In the genomic region with DNA sequence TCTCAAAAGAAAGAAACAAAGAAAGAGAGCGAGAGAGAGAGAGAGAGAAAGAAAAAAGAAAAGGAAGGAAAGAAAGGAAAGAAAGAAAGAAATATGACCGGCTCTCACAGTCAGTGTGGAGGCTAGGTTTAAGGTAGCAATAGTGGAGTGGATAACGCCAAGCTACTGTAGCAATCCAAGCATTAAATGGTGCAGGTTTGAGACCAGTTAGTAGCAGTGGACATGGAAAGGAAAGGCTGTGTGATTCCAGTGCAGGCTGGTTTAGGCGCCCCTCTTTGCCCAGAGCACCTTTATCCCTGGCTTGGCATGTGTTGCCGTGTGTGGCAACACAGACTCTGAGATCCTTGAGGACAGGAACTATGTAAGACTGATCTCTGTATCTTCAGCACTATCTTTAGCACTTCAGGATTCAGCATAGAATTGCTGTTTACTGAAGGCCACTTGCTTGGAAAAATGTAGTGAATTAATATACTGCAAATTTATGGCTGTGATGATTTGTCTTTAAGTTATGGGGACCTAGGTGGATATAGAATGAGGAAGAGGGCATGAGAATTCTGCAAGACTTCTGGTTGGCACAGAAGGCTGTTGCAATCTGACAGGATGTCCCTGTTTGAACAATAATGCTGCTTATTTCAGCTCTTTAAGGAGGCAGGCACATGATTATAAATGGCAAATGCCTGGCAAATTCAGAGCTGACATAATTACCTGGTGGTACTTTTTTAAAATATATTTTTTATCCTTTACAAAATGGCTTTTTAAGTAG, we compare ENCODE assay signal across 23 cellular contexts. TPM values are rescaled to one million over a fixed set of nuclear protein-coding genes. Genes with fewer than 3 reads are reported as not detected.
DNase-seq lines count a peak whose midpoint lies in the region; ATAC-seq and TF ChIP-seq lines count a peak whose summit lies in the region.
"Had no signal": no experiment of that assay in that cellular context is flagged by ENCODE, and none has a peak within 500 bp of the region (broad histone marks: within the 10 kb centered on the region; RNA-seq: fewer than 3 reads in every experiment).

No MANE protein-coding gene starts in this region.

- TF ChIP-seq CTCF in MCF 10A (IDR thresholded peaks at IDR 0.05; ENCODE audit: unreplicated experiment) (no peak), mammary epithelial cell (conservative IDR thresholded peaks at IDR 0.05 in 1 of 2, IDR thresholded peaks at IDR 0.05 in 1 of 2; ENCODE audit: extremely low read depth in 1 of 2, insufficient read depth in 1 of 2, low read depth in 1 of 2, low read length in 2 of 2) (no peak), Panc1 (IDR thresholded peaks at IDR 0.05) (no peak), spleen (IDR thresholded peaks at IDR 0.05 in 8 of 11, conservative IDR thresholded peaks at IDR 0.05 in 3 of 11) (no peak)

- H3K4me3 Mint-ChIP-seq in MCF 10A (ENCODE audit: unreplicated experiment): no peak overlapping the region
- H3K4me3 Mint-ChIP-seq: activated CD4-positive, alpha-beta T cell treated with anti-CD3 and anti-CD28 coated beads, Interleukin-2, amount 10 ng/mL, durations not matched to agents 7 days and 5 days; activated naive CD8-positive, alpha-beta T cell; activated T-helper 17 cell treated with anti-CD3 and anti-CD28 coated beads, Interleukin-2, amount 50 U/mL, for 72 hours; B cell; brain; T-helper 17 cell had no signal

- POLR2A ChIA-PET in MCF 10A (lab: Yijun Ruan, JAX): interaction anchor here (0.6 to 1.1 kb wide), 2 partner anchors 106 to 1157 kb away, joined by 3 to 5 read pairs; no protein-coding TSS in a partner anchor
- POLR2A ChIA-PET in Panc1 (lab: Charles Lee): interaction anchor here (0.6 kb wide), 1 partner anchor 15 kb away, joined by 3 read pairs; no protein-coding TSS in a partner anchor

- DNase-seq in MCF 10A (ENCODE audit: unreplicated experiment) (peak; percentile 30), mammary epithelial cell (no peak), Panc1 (ENCODE audit: low read depth, low spot score) (no peak), foreskin melanocyte (peak; percentile 35), spleen (no peak), GOT3 (lab: John Stamatoyannopoulos, UW) (no peak), erythroblast (lab: John Stamatoyannopoulos, UW) (no peak)
- DNase-seq: activated CD4-positive, alpha-beta T cell treated with anti-CD3 and anti-CD28 coated beads, Interleukin-2, amount 10 ng/mL, durations not matched to agents 7 days and 5 days; glutamatergic neuron; KBM-7; NCI-H2081 treated with DMSO at 0.1 percent for 48 hours; NCI-H446; NK-92 treated with Interleukin-12 subunit alpha and Interleukin-12 subunit beta, amount 100 ng/mL, for 24 hours; T-helper 17 cell had no signal

- peaks cover 7% of the 10 kb centered on the region for H3K4me1 Mint-ChIP-seq in MCF 10A (ENCODE audit: insufficient read depth, unreplicated experiment)
- H3K4me1 Mint-ChIP-seq: activated CD4-positive, alpha-beta T cell treated with anti-CD3 and anti-CD28 coated beads, Interleukin-2, amount 10 ng/mL, durations not matched to agents 7 days and 5 days; activated T-helper 17 cell treated with anti-CD3 and anti-CD28 coated beads, Interleukin-2, amount 50 U/mL, for 72 hours; B cell had no signal

- no peak overlapping the region for H2AFZ ChIP-seq in mammary epithelial cell (ENCODE audit: low read depth, low read length)

- BruUV-seq in MCF 10A (replicated peaks; lab: Mats Ljungman, UMichigan) (no TSS peak), mammary epithelial cell (replicated peaks; lab: Mats Ljungman, UMichigan) (no TSS peak), Panc1 (replicated peaks; lab: Mats Ljungman, UMichigan) (no TSS peak)

- H3K79me2 ChIP-seq in mammary epithelial cell (ENCODE audit: insufficient read depth, low read length): no peaks in the 10 kb centered on the region

- 69% methylated on average over 5 of the region's 5 CpGs for WGBS in mammary epithelial cell (ENCODE audit: low coverage, missing lambda C conversion rate)
- WGBS in spleen, 5 donors: 50 to 76% (median 66%) methylated on average over 5 of the region's 5 CpGs

- in situ Hi-C loops in mammary epithelial cell (cut with MboI; ENCODE audit: low sequenced_read_pairs in 2 of 2): no loop called here
- in situ Hi-C loops in Panc1 (cut with HindIII; ENCODE audit: low pct_unique_long_range_greater_than_20kb, low sequenced_read_pairs): no loop called here

- ATAC-seq in Panc1: peak; percentile 70
- ATAC-seq in GM19397 (IDR thresholded peaks at IDR 0.05; ENCODE audit: unreplicated experiment): no peak
- ATAC-seq: activated T-helper 17 cell treated with anti-CD3 and anti-CD28 coated beads, Interleukin-2, amount 50 U/mL, for 72 hours; T-helper 17 cell had no signal

- H3K4me3 ChIP-seq in mammary epithelial cell (replicated peaks in 1 of 3; ENCODE audit: insufficient read depth in 1 of 3, low read depth in 2 of 3, low read length in 3 of 3) (no peak overlapping the region), Panc1 (ENCODE audit: low read depth in 2 of 2, low read length in 2 of 2) (no peak overlapping the region), spleen (peak overlapping the region in 1 of 8 donors; percentile 8)
- H3K4me3 ChIP-seq: prostate gland, smooth muscle cell had no signal

- dilution Hi-C loops in mammary epithelial cell (cut with HindIII; ENCODE audit: low sequenced_read_pairs): no loop called here

- H3K27me3 ChIP-seq in mammary epithelial cell (ENCODE audit: insufficient read depth, low read length): no peaks in the 10 kb centered on the region
- no peaks in the 10 kb centered on the region for H3K27me3 ChIP-seq in Panc1 (ENCODE audit: control insufficient read depth, insufficient read depth, low read length)
- H3K27me3 ChIP-seq in spleen (replicated peaks in 1 of 7): no peaks in the 10 kb centered on the region

- TF ChIP-seq POLR2A in spleen (IDR thresholded peaks at IDR 0.05) (no peak), erythroblast (IDR thresholded peaks at IDR 0.05; ENCODE audit: low read length) (no peak)

- H3K9me3 ChIP-seq in mammary epithelial cell (replicated peaks; ENCODE audit: insufficient read depth, low read length) (no peaks in the 10 kb centered on the region), Panc1 (ENCODE audit: control insufficient read depth, insufficient read depth, low read depth, low read length) (no peaks in the 10 kb centered on the region), spleen (no peaks in the 10 kb centered on the region)
- H3K9me3 ChIP-seq: prostate gland had no signal

- H3K4me1 ChIP-seq in mammary epithelial cell (ENCODE audit: insufficient read depth, low read length) (peaks cover 4% of the 10 kb centered on the region), Panc1 (ENCODE audit: control insufficient read depth, insufficient read depth, low read length) (peaks cover 12% of the 10 kb centered on the region), spleen (peaks cover 3 to 41% (median 22%) of the 10 kb centered on the region in 6 donors)
- H3K4me1 ChIP-seq: prostate gland had no signal

- H3K27ac ChIP-seq in mammary epithelial cell (ENCODE audit: insufficient read depth, low read depth, low read length) (no peak overlapping the region), Panc1 (ENCODE audit: low read length) (peak overlapping the region; percentile 58), spleen (peak overlapping the region in 7 of 8 donors; percentile 50 to 83 (median 69))
- H3K27ac ChIP-seq: 22Rv1, prostate gland, VCaP had no signal

- H3K27me3 Mint-ChIP-seq in MCF 10A (ENCODE audit: insufficient read depth, unreplicated experiment): peaks cover 9% of the 10 kb centered on the region

- H3K36me3 ChIP-seq in mammary epithelial cell (ENCODE audit: insufficient read depth, low read length): no peaks in the 10 kb centered on the region
- H3K36me3 ChIP-seq in Panc1 (ENCODE audit: control insufficient read depth, insufficient read depth, low read length): no peaks in the 10 kb centered on the region
- no peaks in the 10 kb centered on the region for H3K36me3 ChIP-seq in spleen
- H3K36me3 ChIP-seq: prostate gland had no signal

- no peak overlapping the region for H3K27ac Mint-ChIP-seq in MCF 10A (ENCODE audit: low read depth, unreplicated experiment)
- H3K27ac Mint-ChIP-seq: activated CD4-positive, alpha-beta T cell treated with anti-CD3 and anti-CD28 coated beads, Interleukin-2, amount 10 ng/mL, durations not matched to agents 7 days and 5 days; activated naive CD8-positive, alpha-beta T cell; activated T-helper 17 cell treated with anti-CD3 and anti-CD28 coated beads, Interleukin-2, amount 50 U/mL, for 72 hours; B cell; brain; T-helper 17 cell had no signal

- no peaks in the 10 kb centered on the region for H4K20me1 ChIP-seq in mammary epithelial cell (ENCODE audit: insufficient read depth, low read length)

- H3K9me3 Mint-ChIP-seq in MCF 10A (ENCODE audit: unreplicated experiment): no peaks in the 10 kb centered on the region
- H3K9me3 Mint-ChIP-seq: activated CD4-positive, alpha-beta T cell treated with anti-CD3 and anti-CD28 coated beads, Interleukin-2, amount 10 ng/mL, durations not matched to agents 7 days and 5 days; activated T-helper 17 cell treated with anti-CD3 and anti-CD28 coated beads, Interleukin-2, amount 50 U/mL, for 72 hours; brain had no signal

- intact Hi-C loops in MCF 10A (cut with micrococcal nuclease): no loop called here
- intact Hi-C loops in mammary epithelial cell (cut with micrococcal nuclease): no loop called here
- intact Hi-C loops in Panc1 (cut with micrococcal nuclease; ENCODE audit: unreplicated experiment): no loop called here
- intact Hi-C loops in spleen (cut with DNase I; ENCODE audit: low total_unique reads): no loop called here

- H3K9ac ChIP-seq in mammary epithelial cell (ENCODE audit: insufficient read depth, low read length): no peak overlapping the region

- CTCF ChIA-PET in MCF 10A (lab: Yijun Ruan, JAX): no interaction called here
- CTCF ChIA-PET in mammary epithelial cell (lab: Charles Lee; ENCODE audit: low non-redundant PET): no interaction called here
- CTCF ChIA-PET in Panc1 (lab: Charles Lee): interaction anchor here (0.5 kb wide), 1 partner anchor 33 kb away, joined by 4 read pairs; no protein-coding TSS in a partner anchor

- no peak overlapping the region for H3K4me2 ChIP-seq in mammary epithelial cell (ENCODE audit: insufficient read depth, low read depth, low read length)
- H3K4me2 ChIP-seq: smooth muscle cell had no signal

- H3K36me3 Mint-ChIP-seq in MCF 10A (ENCODE audit: insufficient read depth, unreplicated experiment): no peaks in the 10 kb centered on the region
- H3K36me3 Mint-ChIP-seq: activated naive CD8-positive, alpha-beta T cell; brain had no signal

RNA-seq across cellular contexts. Expression of a gene that starts 10.8 kb away (rescaled TPM):
- 51.7 and 60.4 TPM in 2 replicates for total RNA-seq in MCF 10A (2022)
- 10 to 100 TPM; 59.0 to 87.5 TPM for total RNA-seq in mammary epithelial cell
- polyA plus RNA-seq in mammary epithelial cell: 42.2 TPM
- polyA minus RNA-seq in mammary epithelial cell: 129 TPM
- total RNA-seq in Panc1 (2021; ENCODE audit: unreplicated experiment): 85.5 TPM
- polyA plus RNA-seq in Panc1 (2012; ENCODE audit: insufficient read length): 63.5 TPM
- total RNA-seq in spleen: 10 to 100 TPM; 59.9 to 97.4 (median 85.6) TPM
- polyA plus RNA-seq in spleen: 10 to 100 TPM; 34.6 to 44.3 (median 36.2) TPM

Comparison
In these comparisons a context has a peak if more than half of its experiments do, and no peak if none do; other contexts are left out.
1. DNase-seq: peak in MCF 10A (single experiment) and foreskin melanocyte (single experiment); none in mammary epithelial cell (single experiment), Panc1 (single experiment), spleen (single experiment), GOT3 (single experiment) and erythroblast (0 of 2).